In the genomic region with DNA sequence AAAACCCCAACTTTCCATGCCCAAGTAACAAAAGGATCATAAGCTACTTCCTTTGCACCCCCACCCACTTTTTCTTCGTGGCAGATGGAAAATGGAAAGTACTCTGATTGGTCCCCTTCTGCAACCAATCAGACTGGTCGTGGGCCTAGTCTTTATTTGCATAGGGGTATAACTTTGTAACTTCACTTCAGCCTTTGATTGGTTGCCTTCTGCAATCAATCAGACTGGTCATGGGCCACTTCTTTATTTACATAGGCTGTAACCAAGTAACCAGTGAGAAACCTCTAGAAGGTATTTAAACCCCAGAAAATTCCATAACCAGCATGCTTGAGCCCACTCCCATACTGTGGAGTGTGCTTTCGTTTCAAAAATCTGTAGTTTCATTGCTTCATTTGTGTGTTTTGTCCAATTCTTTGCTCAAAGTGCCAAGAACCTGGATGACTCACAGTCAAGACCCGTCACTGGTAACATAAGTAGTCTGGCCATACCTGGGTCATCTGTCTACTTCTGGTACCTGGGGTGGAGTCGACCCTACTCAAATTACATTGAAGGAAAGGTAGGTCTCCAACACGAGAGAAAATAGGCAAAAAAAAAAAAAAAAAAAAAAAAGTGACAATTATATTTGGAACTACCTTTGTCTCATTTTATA, we compare ENCODE assay signal across 23 cellular contexts.
"Had no signal": no experiment of that assay in that cellular context is flagged by ENCODE, and none has a peak within 500 bp of the region (broad histone marks: within the 10 kb centered on the region; RNA-seq: fewer than 3 reads in every experiment).

No MANE protein-coding gene starts in this region.

- H3K27ac Mint-ChIP-seq: activated B cell treated with CpG ODN at 0.5 μM for 24 hours; activated CD4-positive, alpha-beta T cell treated with anti-CD3 and anti-CD28 coated beads for 36 hours; activated naive CD4-positive, alpha-beta T cell treated with anti-CD3 and anti-CD28 coated beads for 36 hours; activated naive CD8-positive, alpha-beta T cell treated with anti-CD3 and anti-CD28 coated beads, Interleukin-2, amount 10 ng/mL, durations not matched to agents 7 days and 5 days; dendritic cell treated with granulocyte-macrophage colony-stimulating factor and Interleukin-4, amounts not matched to agents 40 ng/mL and 50 ng/mL, for 4 days; nephron progenitor cell; stimulated activated memory B cell treated with anti-CD40 and anti-IgM and Interleukin-4, amounts not matched to agents 10 μg/mL and 1 μg/mL and 100 μg/mL, for 72 hours; T-helper 1 cell treated with Interleukin-12 subunit alpha and Interleukin-12 subunit beta and Interleukin-4 antibody, amounts not matched to agents 30 μg/mL and 1 μg/mL, for 36 hours had no signal

- H3K4me1 ChIP-seq: sigmoid colon, transverse colon had no signal

- H3K4me3 Mint-ChIP-seq: activated B cell treated with CpG ODN at 0.5 μM for 24 hours; activated CD4-positive, alpha-beta T cell treated with anti-CD3 and anti-CD28 coated beads for 36 hours; activated naive CD4-positive, alpha-beta T cell treated with anti-CD3 and anti-CD28 coated beads for 36 hours; activated naive CD8-positive, alpha-beta T cell treated with anti-CD3 and anti-CD28 coated beads, Interleukin-2, amount 10 ng/mL, durations not matched to agents 7 days and 5 days; activated T-cell treated with anti-CD3 and anti-CD28 coated beads, Interleukin-2, amount 50 U/mL, for 4 hours; dendritic cell treated with granulocyte-macrophage colony-stimulating factor and Interleukin-4, amounts not matched to agents 40 ng/mL and 50 ng/mL, for 4 days; nephron progenitor cell; stimulated activated memory B cell treated with anti-CD40 and anti-IgM and Interleukin-4, amounts not matched to agents 10 μg/mL and 1 μg/mL and 100 μg/mL, for 72 hours; T-helper 1 cell treated with Interleukin-12 subunit alpha and Interleukin-12 subunit beta and Interleukin-4 antibody, amounts not matched to agents 30 μg/mL and 1 μg/mL, for 36 hours had no signal

- ATAC-seq: activated CD4-positive, alpha-beta T cell treated with anti-CD3 and anti-CD28 coated beads for 36 hours; activated T-cell treated with anti-CD3 and anti-CD28 coated beads, Interleukin-2, amount 50 U/mL, for 4 hours; esophagus mucosa; mucosa of descending colon; stimulated activated memory B cell treated with anti-CD40 and anti-IgM and Interleukin-4, amounts not matched to agents 10 μg/mL and 1 μg/mL and 100 μg/mL, for 72 hours had no signal

- H3K27ac ChIP-seq: cardiac muscle cell, sigmoid colon, transverse colon had no signal

- H3K4me2 ChIP-seq: smooth muscle cell had no signal

- H3K36me3 ChIP-seq: cardiac muscle cell, sigmoid colon, transverse colon had no signal

- H3K4me3 ChIP-seq: cardiac muscle cell, mucosa of descending colon, sigmoid colon, smooth muscle cell, transverse colon had no signal

- H3K27me3 ChIP-seq: cardiac muscle cell, sigmoid colon, transverse colon had no signal

- H3K9me3 ChIP-seq: mucosa of descending colon, sigmoid colon, transverse colon had no signal

- H3K36me3 Mint-ChIP-seq: activated naive CD8-positive, alpha-beta T cell treated with anti-CD3 and anti-CD28 coated beads, Interleukin-2, amount 10 ng/mL, durations not matched to agents 7 days and 5 days; stimulated activated memory B cell treated with anti-CD40 and anti-IgM and Interleukin-4, amounts not matched to agents 10 μg/mL and 1 μg/mL and 100 μg/mL, for 72 hours had no signal

- H3K27me3 Mint-ChIP-seq: activated CD4-positive, alpha-beta T cell treated with anti-CD3 and anti-CD28 coated beads for 36 hours had no signal

- DNase-seq: activated B cell treated with CpG ODN at 0.5 μM for 24 hours; activated CD4-positive, alpha-beta T cell treated with anti-CD3 and anti-CD28 coated beads for 36 hours; activated CD4-positive, alpha-beta T cell treated with anti-CD3 and anti-CD28 coated beads, Interleukin-2, amount 50 U/mL, for 4 hours; activated CD8-positive, alpha-beta memory T cell treated with anti-CD3 and anti-CD28 coated beads for 24 hours; activated CD8-positive, alpha-beta memory T cell treated with anti-CD3 and anti-CD28 coated beads, Interleukin-2, amount 50 U/mL, for 4 hours; activated effector memory CD4-positive, alpha-beta T cell treated with Interleukin-2 at 50 U/mL for 16 hours; activated naive CD4-positive, alpha-beta T cell treated with anti-CD3 and anti-CD28 coated beads for 36 hours; activated naive CD8-positive, alpha-beta T cell treated with anti-CD3 and anti-CD28 coated beads, Interleukin-2, amount 10 ng/mL, durations not matched to agents 7 days and 5 days; activated T-cell treated with anti-CD3 and anti-CD28 coated beads, Interleukin-2, amount 50 U/mL, for 4 hours; amniotic stem cell; effector memory CD4-positive, alpha-beta T cell; hippocampal formation; mucosa of descending colon; nephron progenitor cell; sigmoid colon; stimulated activated CD4-positive, alpha-beta T cell treated with anti-CD3 and anti-CD28 coated beads, Interleukin-15, amount 100 ng/mL, for 24 hours; transverse colon had no signal
